ENCODE assay signal across 8 cellular contexts in genomic region chr6:32153252-32153834, GRCh38. TPM values are rescaled to one million over a fixed set of nuclear protein-coding genes. Genes with fewer than 3 reads are reported as not detected.
A peak's percentile ranks its signal among the peaks of the same experiment; 100 is the strongest.
DNase-seq lines count a peak whose midpoint lies in the region; TF ChIP-seq lines count a peak whose summit lies in the region.

No MANE protein-coding gene starts in this region.

- H3K9me3 Mint-ChIP-seq in osteocyte (ENCODE audit: unreplicated experiment), result no peaks in the 10 kb centered on the region

- peaks cover 14% of the 10 kb centered on the region for H3K36me3 Mint-ChIP-seq in osteocyte (ENCODE audit: unreplicated experiment)

- in situ Hi-C loops in ACHN (cut with HindIII; ENCODE audit: low pct_ligation_motif_present, low pct_unique_long_range_greater_than_20kb, low sequenced_read_pairs), result no loop called here

- H3K4me3 Mint-ChIP-seq in osteocyte (ENCODE audit: unreplicated experiment), result peak overlapping the region; percentile 99

- peak; percentile 22 for TF ChIP-seq CTCF in HFF-Myc (IDR thresholded peaks at IDR 0.05; ENCODE audit: low read depth, low read length, missing control alignments)
- TF ChIP-seq CTCF in WI38 (IDR thresholded peaks at IDR 0.05; ENCODE audit: low read depth, low read length), result no peak
- TF ChIP-seq CTCF in foreskin fibroblast (IDR thresholded peaks at IDR 0.05; ENCODE audit: low read depth, low read length), result peak; percentile 19
- TF ChIP-seq CTCF in osteocyte (IDR thresholded peaks at IDR 0.05), result peak; percentile 45

- no peaks in the 10 kb centered on the region for H3K27me3 Mint-ChIP-seq in osteocyte (ENCODE audit: unreplicated experiment)

- H3K4me3 ChIP-seq in HFF-Myc (replicated peaks; ENCODE audit: low read depth, low read length) (peak overlapping the region; percentile 96), WI38 (ENCODE audit: low read depth, low read length) (peak overlapping the region; percentile 73), foreskin fibroblast (ENCODE audit: low read depth in 1 of 2, low read length in 2 of 2) (peak overlapping the region; percentile 53 to 90)

- peaks cover 32% of the 10 kb centered on the region for H3K4me1 Mint-ChIP-seq in osteocyte (ENCODE audit: unreplicated experiment)

- H3K27ac Mint-ChIP-seq in osteocyte (ENCODE audit: unreplicated experiment), result peak overlapping the region; percentile 98

- DNase-seq in ACHN, result peak; percentile 71
- no peak for DNase-seq in HFF-Myc (ENCODE audit: extremely low read depth, low read depth)
- DNase-seq in foreskin fibroblast, result no peak
- no peak for DNase-seq in osteocyte (ENCODE audit: extremely low spot score, unreplicated experiment)
- no peak for DNase-seq in GOT3 (lab: John Stamatoyannopoulos, UW)
- no peak for DNase-seq in AML-193 (lab: John Stamatoyannopoulos, UW)
- no peak for DNase-seq in stimulated activated CD4-positive, alpha-beta T cell treated with anti-CD3 and anti-CD28 coated beads, Interleukin-4, amount 100 ng/mL, for 1 hour

RNA-seq across cellular contexts. Expression of gene PPT2, which starts 0.6 kb away (rescaled TPM):
- 40.8 and 45.5 TPM in 2 replicates for total RNA-seq in osteocyte

RNA-seq across cellular contexts. Expression of gene PRRT1, which starts 1.6 kb away (rescaled TPM):
- total RNA-seq in osteocyte, result 1.2 and 2.1 TPM in 2 replicates

RNA-seq across cellular contexts. Expression of gene EGFL8, which starts 11.1 kb away (rescaled TPM):
- 21.4 and 22.8 TPM in 2 replicates for total RNA-seq in osteocyte

RNA-seq across cellular contexts. Expression of gene AGPAT1, which starts 22.5 kb away (rescaled TPM):
- 81.1 and 82.6 TPM in 2 replicates for total RNA-seq in osteocyte

RNA-seq across cellular contexts. Expression of gene FKBPL, which starts 23.3 kb away (rescaled TPM):
- 5.3 and 7.5 TPM in 2 replicates for total RNA-seq in osteocyte
